In genomic region chr1:207822124-207822601, GRCh38 we compare ENCODE assay signal across 8 cellular contexts.
DNase-seq lines count a peak whose midpoint lies in the region; ATAC-seq, FAIRE-seq and TF ChIP-seq lines count a peak whose summit lies in the region.

No MANE protein-coding gene starts in this region.

- no peak for TF ChIP-seq CTCF in RWPE1 (conservative IDR thresholded peaks at IDR 0.05; ENCODE audit: low read depth)

- H3K27ac ChIP-seq in muscle layer of duodenum (ENCODE audit: low read length) (peak overlapping the region; percentile 99), RWPE1 (no peak overlapping the region)

- H3K36me3 ChIP-seq in muscle layer of duodenum (ENCODE audit: control insufficient read depth in 1 of 2, insufficient read depth in 2 of 2, low read length in 2 of 2) = peaks cover 23 to 31% of the 10 kb centered on the region in 2 donors

- DNase-seq in GM12891 (ENCODE audit: insufficient read length, low spot score) = peak; percentile 68
- DNase-seq in NCI-H69 (lab: John Stamatoyannopoulos, UW) = peak; percentile 3
- no peak for DNase-seq in GOT3 (lab: John Stamatoyannopoulos, UW)
- no peak for DNase-seq in NOMO-1 (lab: John Stamatoyannopoulos, UW; ENCODE audit: unreplicated experiment in 2 of 2)
- DNase-seq in RWPE1 (ENCODE audit: low spot score) = no peak

- H3K27me3 ChIP-seq in muscle layer of duodenum (ENCODE audit: low read depth, low read length) = no peaks in the 10 kb centered on the region

- CTCF ChIA-PET in RWPE1 (lab: Yijun Ruan, JAX) = no interaction called here

- H3K4me3 ChIP-seq in muscle layer of duodenum (ENCODE audit: low read depth in 1 of 2, low read length in 2 of 2) = peak overlapping the region; percentile 91 to 95

- ATAC-seq in GM21526 (IDR thresholded peaks at IDR 0.05; ENCODE audit: low FRiP score, unreplicated experiment) (peak; percentile 33), HG03469 (IDR thresholded peaks at IDR 0.05; ENCODE audit: unreplicated experiment) (no peak)

- POLR2A ChIA-PET in RWPE1 (lab: Yijun Ruan, JAX; ENCODE audit: low non-redundant PET) = interaction anchor here (0.6 kb wide), 1 partner anchor 23 kb away, joined by 3 read pairs; no protein-coding TSS in a partner anchor

- no peak for TF ChIP-seq POLR2A in GM12891 (IDR thresholded peaks at IDR 0.05; ENCODE audit: low read depth, low read length)

- peak; percentile 9 for FAIRE-seq in GM12891 (lab: Jason Lieb, UNC)

- peaks cover 50 to 67% of the 10 kb centered on the region in 2 donors for H3K4me1 ChIP-seq in muscle layer of duodenum (ENCODE audit: control insufficient read depth in 1 of 2, insufficient read depth in 2 of 2, low read length in 2 of 2)

- H3K9me3 ChIP-seq in muscle layer of duodenum (ENCODE audit: control insufficient read depth in 1 of 2, low read length in 2 of 2) = no peaks in the 10 kb centered on the region

TF ChIP-seq in GM12891, 5 proteins besides CTCF, POLR2A, EP300 and RAD21:
- TF ChIP-seq POU2F2 (IDR thresholded peaks at IDR 0.05; ENCODE audit: low read depth, low read length) = peak; percentile 93
- peak; percentile 44; the same call in 1 of the 2 replicates for TF ChIP-seq TAF1 (IDR thresholded peaks at IDR 0.05; ENCODE audit: low read depth, low read length)
- no peak for TF ChIP-seq POLR2AphosphoS5 (IDR thresholded peaks at IDR 0.05; ENCODE audit: low read depth, low read length)
- no peak for TF ChIP-seq PAX5 (IDR thresholded peaks at IDR 0.05; ENCODE audit: insufficient read depth, low read length, severe bottlenecking)
- no peak for TF ChIP-seq SPI1 (IDR thresholded peaks at IDR 0.05; ENCODE audit: low read depth, low read length)
TF ChIP-seq in GM12891: peak in this region for 2.

Comparison
In these comparisons a context has a peak if more than half of its experiments do, and no peak if none do; other contexts are left out.
1. DNase-seq: peak in GM12891 (single experiment) and NCI-H69 (single experiment); none in GOT3 (single experiment), NOMO-1 (0 of 2) and RWPE1 (single experiment).